In the genomic region with DNA sequence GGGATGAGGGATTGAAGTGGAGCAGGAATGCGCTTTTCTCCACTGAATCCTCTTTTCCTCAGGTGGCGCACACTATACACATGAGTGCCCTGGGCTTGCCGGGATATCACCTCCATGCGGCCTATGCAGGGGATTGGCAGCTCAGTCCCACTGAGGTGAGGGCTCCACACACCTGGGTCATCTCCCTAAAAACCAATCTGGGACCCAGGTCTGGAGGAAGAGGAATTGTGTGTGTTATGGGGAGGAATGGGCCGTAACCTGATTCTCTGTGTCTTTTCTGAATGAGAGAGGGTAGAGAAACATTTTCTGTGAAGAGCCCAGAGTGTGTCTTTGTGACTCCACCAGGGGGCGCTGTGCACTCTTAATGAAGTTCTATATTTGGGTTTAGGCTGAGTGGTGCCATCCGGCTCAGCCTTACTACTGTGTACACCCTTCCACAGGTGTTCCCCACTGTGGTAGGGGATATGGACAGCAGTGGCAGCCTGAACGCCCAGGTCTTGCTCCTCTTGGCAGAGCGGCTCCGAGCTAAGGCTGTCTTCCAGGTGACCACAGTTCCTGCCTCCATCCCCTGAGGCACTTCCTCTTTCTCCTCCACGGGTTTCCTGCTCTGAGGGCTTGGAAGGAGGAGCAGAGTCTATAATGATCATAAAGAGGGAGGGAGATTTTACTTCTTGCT, we compare ENCODE assay signal across 8 cellular contexts.
DNase-seq lines count a peak whose midpoint lies in the region; ATAC-seq and TF ChIP-seq lines count a peak whose summit lies in the region.

No MANE protein-coding gene starts in this region.

- H3K4me3 ChIP-seq in AG10803 (ENCODE audit: low read length) (peak overlapping the region; percentile 93), OCI-LY3 (ENCODE audit: low read length) (peak overlapping the region; percentile 95), mucosa of stomach (ENCODE audit: low read length) (no peak overlapping the region)

- peak overlapping the region; percentile 100 for H3K4me2 ChIP-seq in OCI-LY3 (ENCODE audit: low read length)

- TF ChIP-seq POLR2A in erythroblast (IDR thresholded peaks at IDR 0.05; ENCODE audit: low read length): no peak

- peaks cover 6% of the 10 kb centered on the region; the same call in 1 of the 2 replicates for H3K79me2 ChIP-seq in OCI-LY3 (ENCODE audit: low read length)

- peak overlapping the region; percentile 33 for H3K9ac ChIP-seq in OCI-LY3 (ENCODE audit: low read length)
- peak overlapping the region; percentile 75 for H3K9ac ChIP-seq in mucosa of stomach (ENCODE audit: low read length)

- H3K27me3 ChIP-seq in OCI-LY3 (ENCODE audit: low read depth, low read length): no peaks in the 10 kb centered on the region
- H3K27me3 ChIP-seq in mucosa of stomach (ENCODE audit: control insufficient read depth, insufficient read depth, low read length): no peaks in the 10 kb centered on the region

- DNase-seq in AG10803 (ENCODE audit: low read depth) (peak; percentile 70), activated T-cell treated with anti-CD3 and anti-CD28 coated beads for 1 hour (ENCODE audit: low read depth) (peak; percentile 93), erythroblast (lab: John Stamatoyannopoulos, UW) (peak; percentile 83 to 91)
- peak; percentile 82 to 84 for DNase-seq in stimulated activated CD8-positive, alpha-beta memory T cell treated with anti-CD3 and anti-CD28 coated beads, Interleukin-2, amount 100 ng/mL, for 48 hours (ENCODE audit: low read depth in 2 of 2)

- TF ChIP-seq RAD21 in Ishikawa (IDR thresholded peaks at IDR 0.05; ENCODE audit: low read depth): peak; percentile 78

- no peak for TF ChIP-seq EP300 in Ishikawa (IDR thresholded peaks at IDR 0.05; ENCODE audit: borderline replicate concordance)

- H3K27ac ChIP-seq in OCI-LY3 (ENCODE audit: low read length): 0 out of 2 replicates have a peak overlapping the region, but pooled peaks have one; percentile 0

- H3K9me3 ChIP-seq in OCI-LY3 (ENCODE audit: insufficient read depth, low read length) (no peaks in the 10 kb centered on the region), mucosa of stomach (ENCODE audit: control insufficient read depth, low read length) (no peaks in the 10 kb centered on the region)

- H3K36me3 ChIP-seq in OCI-LY3 (replicated peaks; ENCODE audit: low read depth, low read length) (peaks cover 7% of the 10 kb centered on the region), mucosa of stomach (ENCODE audit: control insufficient read depth, insufficient read depth, low read length) (no peaks in the 10 kb centered on the region)

- no peaks in the 10 kb centered on the region for H4K20me1 ChIP-seq in OCI-LY3 (ENCODE audit: insufficient read depth, low read length)

- H3K4me1 ChIP-seq in OCI-LY3 (ENCODE audit: low read length) (peaks cover 21% of the 10 kb centered on the region), mucosa of stomach (ENCODE audit: control insufficient read depth, insufficient read depth, low read length) (peaks cover 26% of the 10 kb centered on the region)

- ATAC-seq in GM19351 (IDR thresholded peaks at IDR 0.05; ENCODE audit: unreplicated experiment): peak; percentile 38

- TF ChIP-seq CTCF in AG10803 (conservative IDR thresholded peaks at IDR 0.05; ENCODE audit: low read length) (peak; percentile 81), OCI-LY3 (IDR thresholded peaks at IDR 0.05; ENCODE audit: low read depth, low read length) (peak; percentile 98)

- H2AFZ ChIP-seq in OCI-LY3 (ENCODE audit: low read depth, low read length): peak overlapping the region; percentile 57; the same call in 1 of the 2 replicates

TF ChIP-seq in Ishikawa, 13 proteins besides CTCF, POLR2A, EP300 and RAD21:
- TF ChIP-seq TCF12 (IDR thresholded peaks at IDR 0.05; ENCODE audit: low read depth) (no peak), NFIC (IDR thresholded peaks at IDR 0.05) (no peak), YY1 (IDR thresholded peaks at IDR 0.05; ENCODE audit: low read depth) (no peak), FOXM1 (IDR thresholded peaks at IDR 0.05; ENCODE audit: borderline replicate concordance, low read depth) (no peak), TAF1 (IDR thresholded peaks at IDR 0.05; ENCODE audit: low read depth) (no peak)
- TF ChIP-seq, protein P1, sequence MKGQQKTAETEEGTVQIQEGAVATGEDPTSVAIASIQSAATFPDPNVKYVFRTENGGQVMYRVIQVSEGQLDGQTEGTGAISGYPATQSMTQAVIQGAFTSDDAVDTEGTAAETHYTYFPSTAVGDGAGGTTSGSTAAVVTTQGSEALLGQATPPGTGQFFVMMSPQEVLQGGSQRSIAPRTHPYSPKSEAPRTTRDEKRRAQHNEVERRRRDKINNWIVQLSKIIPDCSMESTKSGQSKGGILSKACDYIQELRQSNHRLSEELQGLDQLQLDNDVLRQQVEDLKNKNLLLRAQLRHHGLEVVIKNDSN (IDR thresholded peaks at IDR 0.05): no peak
- TF ChIP-seq, protein P2, sequence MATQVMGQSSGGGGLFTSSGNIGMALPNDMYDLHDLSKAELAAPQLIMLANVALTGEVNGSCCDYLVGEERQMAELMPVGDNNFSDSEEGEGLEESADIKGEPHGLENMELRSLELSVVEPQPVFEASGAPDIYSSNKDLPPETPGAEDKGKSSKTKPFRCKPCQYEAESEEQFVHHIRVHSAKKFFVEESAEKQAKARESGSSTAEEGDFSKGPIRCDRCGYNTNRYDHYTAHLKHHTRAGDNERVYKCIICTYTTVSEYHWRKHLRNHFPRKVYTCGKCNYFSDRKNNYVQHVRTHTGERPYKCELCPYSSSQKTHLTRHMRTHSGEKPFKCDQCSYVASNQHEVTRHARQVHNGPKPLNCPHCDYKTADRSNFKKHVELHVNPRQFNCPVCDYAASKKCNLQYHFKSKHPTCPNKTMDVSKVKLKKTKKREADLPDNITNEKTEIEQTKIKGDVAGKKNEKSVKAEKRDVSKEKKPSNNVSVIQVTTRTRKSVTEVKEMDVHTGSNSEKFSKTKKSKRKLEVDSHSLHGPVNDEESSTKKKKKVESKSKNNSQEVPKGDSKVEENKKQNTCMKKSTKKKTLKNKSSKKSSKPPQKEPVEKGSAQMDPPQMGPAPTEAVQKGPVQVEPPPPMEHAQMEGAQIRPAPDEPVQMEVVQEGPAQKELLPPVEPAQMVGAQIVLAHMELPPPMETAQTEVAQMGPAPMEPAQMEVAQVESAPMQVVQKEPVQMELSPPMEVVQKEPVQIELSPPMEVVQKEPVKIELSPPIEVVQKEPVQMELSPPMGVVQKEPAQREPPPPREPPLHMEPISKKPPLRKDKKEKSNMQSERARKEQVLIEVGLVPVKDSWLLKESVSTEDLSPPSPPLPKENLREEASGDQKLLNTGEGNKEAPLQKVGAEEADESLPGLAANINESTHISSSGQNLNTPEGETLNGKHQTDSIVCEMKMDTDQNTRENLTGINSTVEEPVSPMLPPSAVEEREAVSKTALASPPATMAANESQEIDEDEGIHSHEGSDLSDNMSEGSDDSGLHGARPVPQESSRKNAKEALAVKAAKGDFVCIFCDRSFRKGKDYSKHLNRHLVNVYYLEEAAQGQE (IDR thresholded peaks at IDR 0.05; ENCODE audit: low read depth): no peak
- TF ChIP-seq, protein P3, sequence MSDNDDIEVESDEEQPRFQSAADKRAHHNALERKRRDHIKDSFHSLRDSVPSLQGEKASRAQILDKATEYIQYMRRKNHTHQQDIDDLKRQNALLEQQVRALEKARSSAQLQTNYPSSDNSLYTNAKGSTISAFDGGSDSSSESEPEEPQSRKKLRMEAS (IDR thresholded peaks at IDR 0.05): no peak
